30 cellular contexts compared by ENCODE assay signal in the genomic region with DNA sequence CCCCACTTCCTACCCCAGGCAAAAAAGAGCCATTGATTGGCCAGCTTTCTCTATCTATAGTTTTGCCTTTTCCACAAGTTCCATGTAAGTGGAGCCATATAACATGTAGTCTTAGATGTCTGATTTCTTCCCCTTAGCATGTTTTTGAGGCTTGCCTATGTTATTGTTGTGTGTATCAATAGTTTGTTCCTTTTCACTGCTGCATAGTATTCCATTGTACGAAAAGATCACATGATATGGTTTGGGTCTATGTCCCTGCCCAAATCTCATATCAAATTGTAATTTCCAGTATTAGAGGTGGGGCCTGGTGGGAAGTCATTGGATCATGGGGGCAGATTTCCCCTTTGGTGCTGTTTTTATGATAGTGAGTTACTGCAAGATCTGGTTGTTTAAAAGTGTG.
"Had no signal": no experiment of that assay in that cellular context is flagged by ENCODE, and none has a peak within 500 bp of the region (broad histone marks: within the 10 kb centered on the region; RNA-seq: fewer than 3 reads in every experiment).

No MANE protein-coding gene starts in this region.

- ATAC-seq: naive thymus-derived CD8-positive, alpha-beta T cell; natural killer cell treated with Interleukin-12 subunit alpha and Interleukin-12 subunit beta and Interleukin-15 and Interleukin-18, amount 100 ng/mL, for 72 hours; psoas muscle; right cardiac atrium; right lobe of liver; stimulated activated effector memory CD8-positive, alpha-beta T cell treated with anti-CD3 and anti-CD28 coated beads, Interleukin-12 subunit alpha, Interleukin-12 subunit beta, amount 100 ng/mL, for 72 hours; stimulated activated naive B cell treated with anti-CD40 and anti-IgM and Interleukin-4, amounts not matched to agents 10 μg/mL and 1 μg/mL and 100 μg/mL, for 72 hours had no signal

- H3K79me2 ChIP-seq: parathyroid adenoma had no signal

- H3K27ac Mint-ChIP-seq: naive thymus-derived CD8-positive, alpha-beta T cell; natural killer cell treated with Interleukin-12 subunit alpha and Interleukin-12 subunit beta and Interleukin-15 and Interleukin-18, amount 100 ng/mL, for 72 hours; nephron progenitor cell; progenitor cell of endocrine pancreas; stimulated activated effector memory CD8-positive, alpha-beta T cell treated with anti-CD3 and anti-CD28 coated beads, Interleukin-12 subunit alpha, Interleukin-12 subunit beta, amount 100 ng/mL, for 72 hours; stimulated activated naive B cell treated with anti-CD40 and anti-IgM and Interleukin-4, amounts not matched to agents 10 μg/mL and 1 μg/mL and 100 μg/mL, for 72 hours; stimulated activated naive CD8-positive, alpha-beta T cell treated with anti-CD3 and anti-CD28 coated beads, Interleukin-15, Interleukin-2, amounts not matched to agents 100 ng/mL and 50 ng/mL, for 24 hours had no signal

- H3K9me3 ChIP-seq: ovary, right lobe of liver, thyroid gland, vagina had no signal

- H3K36me3 Mint-ChIP-seq: stimulated activated effector memory CD8-positive, alpha-beta T cell treated with anti-CD3 and anti-CD28 coated beads, Interleukin-12 subunit alpha, Interleukin-12 subunit beta, amount 100 ng/mL, for 72 hours had no signal

- H3K27ac ChIP-seq: ovary, parathyroid adenoma, psoas muscle, right lobe of liver, sigmoid colon, stomach, thoracic aorta, thyroid gland, tibial nerve, upper lobe of left lung, vagina had no signal

- FAIRE-seq: small intestine, urothelium cell line had no signal

- H3K36me3 ChIP-seq: ovary, right lobe of liver, sigmoid colon, stomach, thoracic aorta, thyroid gland, tibial nerve, upper lobe of left lung, vagina had no signal

- H3K9me3 Mint-ChIP-seq: neural crest cell had no signal

- H3K4me1 ChIP-seq: parathyroid adenoma, psoas muscle, right lobe of liver, sigmoid colon, stomach, thyroid gland, tibial nerve, upper lobe of left lung, vagina had no signal

- DNase-seq: naive thymus-derived CD8-positive, alpha-beta T cell; nephron progenitor cell; occipital lobe; ovary; posterior cingulate gyrus; psoas muscle; right cardiac atrium; right lobe of liver; sigmoid colon; small intestine; stimulated activated CD4-positive, alpha-beta T cell treated with anti-CD3 and anti-CD28 coated beads, Interleukin-15, amount 100 ng/mL, for 24 hours; stimulated activated CD4-positive, alpha-beta T cell treated with anti-CD3 and anti-CD28 coated beads, Interleukin-2, amount 100 ng/mL, for 24 hours; stimulated activated CD4-positive, alpha-beta T cell treated with anti-CD3 and anti-CD28 coated beads, Interleukin-2, amount 100 ng/mL, for 48 hours; stimulated activated CD4-positive, alpha-beta T cell treated with anti-CD3 and anti-CD28 coated beads, Interleukin-4, amount 100 ng/mL, for 24 hours; stimulated activated naive B cell treated with anti-CD40 and anti-IgM and Interleukin-4, amounts not matched to agents 10 μg/mL and 1 μg/mL and 100 μg/mL, for 72 hours; stimulated activated naive CD4-positive, alpha-beta T cell treated with Interleukin-2 at 50 U/mL for 16 hours; stomach; thyroid gland; trophoblast cell; upper lobe of left lung had no signal

- H3K9ac ChIP-seq: parathyroid adenoma had no signal

- H3K4me3 ChIP-seq: ovary, psoas muscle, right lobe of liver, sigmoid colon, stomach, thoracic aorta, thyroid gland, tibial nerve, upper lobe of left lung, vagina had no signal

- H2AFZ ChIP-seq: parathyroid adenoma had no signal

- H3K27me3 ChIP-seq: ovary, right lobe of liver, stomach, thyroid gland, tibial nerve, upper lobe of left lung, vagina had no signal

- H3K4me1 Mint-ChIP-seq: naive thymus-derived CD8-positive, alpha-beta T cell; neural crest cell; stimulated activated effector memory CD8-positive, alpha-beta T cell treated with anti-CD3 and anti-CD28 coated beads, Interleukin-12 subunit alpha, Interleukin-12 subunit beta, amount 100 ng/mL, for 72 hours; stimulated activated naive B cell treated with anti-CD40 and anti-IgM and Interleukin-4, amounts not matched to agents 10 μg/mL and 1 μg/mL and 100 μg/mL, for 72 hours had no signal

- H3K4me3 Mint-ChIP-seq: naive thymus-derived CD8-positive, alpha-beta T cell; natural killer cell treated with Interleukin-12 subunit alpha and Interleukin-12 subunit beta and Interleukin-15 and Interleukin-18, amount 100 ng/mL, for 72 hours; nephron progenitor cell; neural crest cell; stimulated activated effector memory CD8-positive, alpha-beta T cell treated with anti-CD3 and anti-CD28 coated beads, Interleukin-12 subunit alpha, Interleukin-12 subunit beta, amount 100 ng/mL, for 72 hours; stimulated activated naive B cell treated with anti-CD40 and anti-IgM and Interleukin-4, amounts not matched to agents 10 μg/mL and 1 μg/mL and 100 μg/mL, for 72 hours; stimulated activated naive CD8-positive, alpha-beta T cell treated with anti-CD3 and anti-CD28 coated beads, Interleukin-15, Interleukin-2, amounts not matched to agents 100 ng/mL and 50 ng/mL, for 24 hours had no signal
